ENCODE assay signal across 1 cellular context in the genomic region with DNA sequence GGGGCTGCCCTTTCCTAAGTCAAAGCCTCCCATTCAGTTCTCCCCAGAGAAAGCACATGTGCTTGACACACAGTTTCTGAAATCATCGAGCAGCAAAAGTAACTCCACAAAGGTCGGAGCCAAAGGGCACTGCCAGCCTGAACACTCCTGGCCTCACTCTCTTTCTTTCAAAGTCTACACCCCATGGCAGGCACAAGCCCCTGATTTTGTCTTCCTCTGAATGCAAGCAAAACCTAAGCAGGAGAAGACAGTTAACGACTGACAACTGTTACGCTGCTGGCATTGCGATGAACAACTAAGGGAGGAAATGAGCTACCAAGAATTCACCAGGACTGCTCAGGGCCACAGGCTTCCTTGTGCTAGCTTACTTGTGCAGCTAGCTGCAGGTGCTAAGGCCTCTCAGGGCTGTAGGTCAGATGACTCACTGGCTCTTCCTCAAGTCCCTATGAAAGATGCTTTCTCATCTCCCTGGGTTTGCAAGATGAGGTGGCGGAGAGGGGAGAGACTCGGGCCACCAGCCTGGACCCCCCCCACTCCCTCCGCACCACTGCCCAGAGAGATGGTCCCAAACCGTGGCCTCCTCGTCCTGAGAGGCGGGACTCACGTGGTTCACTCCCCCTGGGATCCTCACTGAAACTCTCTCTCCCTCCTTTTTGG.
TF ChIP-seq lines count a peak whose summit lies in the region.

No MANE protein-coding gene starts in this region.

TF ChIP-seq in SK-N-SH, 30 proteins besides CTCF, POLR2A, EP300 and RAD21 (continued from another document):
- TF ChIP-seq TEAD4 (IDR thresholded peaks at IDR 0.05; ENCODE audit: borderline replicate concordance, insufficient read depth) (no peak), TCF12 (IDR thresholded peaks at IDR 0.05) (no peak), CHD2 (IDR thresholded peaks at IDR 0.05; ENCODE audit: low read length, partially characterized antibody) (no peak)
TF ChIP-seq in SK-N-SH: peak in this region for 0.
